In the genomic region with DNA sequence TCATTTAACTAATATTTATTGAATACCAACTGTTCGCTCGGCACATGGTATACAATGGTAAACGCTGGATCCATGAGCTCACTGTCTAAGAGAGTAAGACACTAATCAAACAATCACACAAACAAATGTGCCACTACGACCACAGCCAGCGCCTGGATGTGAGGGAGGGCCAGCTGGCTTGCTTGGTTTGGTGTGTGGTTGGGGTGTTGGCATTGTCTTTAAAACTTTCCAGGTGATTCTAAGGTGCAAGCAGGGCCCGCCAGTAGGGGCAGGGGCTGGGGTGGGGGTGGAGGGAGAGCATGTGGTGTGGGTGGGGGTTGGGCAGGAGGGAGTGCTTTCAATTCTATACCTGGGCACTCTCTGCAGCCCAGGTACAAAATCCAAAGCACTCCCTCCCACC, we compare ENCODE assay signal across 35 cellular contexts. TPM values are rescaled to one million over a fixed set of nuclear protein-coding genes. Genes with fewer than 3 reads are reported as not detected.
"Had no signal": no experiment of that assay in that cellular context is flagged by ENCODE, and none has a peak within 500 bp of the region (broad histone marks: within the 10 kb centered on the region; RNA-seq: fewer than 3 reads in every experiment).

No MANE protein-coding gene starts in this region.

- H3K27ac ChIP-seq: colonic mucosa, epithelial cell of prostate, esophagus squamous epithelium, gastroesophageal sphincter, heart right ventricle, hepatocyte, WERI-Rb-1 had no signal

- H3K36me3 Mint-ChIP-seq: activated CD4-positive, alpha-beta memory T cell treated with anti-CD3 and anti-CD28 coated beads for 36 hours; activated CD8-positive, alpha-beta memory T cell treated with anti-CD3 and anti-CD28 coated beads, Interleukin-2, amount 10 ng/mL, durations not matched to agents 7 days and 5 days; activated naive CD8-positive, alpha-beta T cell had no signal

- H3K4me3 Mint-ChIP-seq: activated CD4-positive, alpha-beta memory T cell treated with anti-CD3 and anti-CD28 coated beads for 36 hours; activated CD4-positive, alpha-beta T cell treated with anti-CD3 and anti-CD28 coated beads for 36 hours; activated CD4-positive, alpha-beta T cell treated with anti-CD3 and anti-CD28 coated beads, Interleukin-2, amount 10 ng/mL, durations not matched to agents 24 days and 14 days; activated CD8-positive, alpha-beta memory T cell treated with anti-CD3 and anti-CD28 coated beads, Interleukin-2, amount 10 ng/mL, durations not matched to agents 7 days and 5 days; activated CD8-positive, alpha-beta T cell treated with anti-CD3 and anti-CD28 coated beads, Interleukin-2, amount 10 ng/mL, durations not matched to agents 7 days and 5 days; activated naive CD8-positive, alpha-beta T cell; activated T-helper 1 cell treated with anti-CD3 and anti-CD28 coated beads, Interleukin-12 subunit alpha, Interleukin-12 subunit beta, Interleukin-2, Interleukin-4 antibody, amounts not matched to agents 30 ng/mL and 10 ng/mL and 1 ng/mL, durations not matched to agents 14 hours and 24 hours and 36 hours; T-helper 17 cell; T-helper 2 cell treated with Interferon-gamma antibody and Interleukin-4, amounts not matched to agents 5 μg/mL and 100 μg/mL, for 36 hours had no signal

- H3K36me3 ChIP-seq: colonic mucosa, esophagus squamous epithelium, gastroesophageal sphincter, heart right ventricle, WERI-Rb-1 had no signal

- H3K27me3 ChIP-seq: colonic mucosa, gastroesophageal sphincter, hepatocyte had no signal

- H3K4me1 ChIP-seq: esophagus squamous epithelium, gastroesophageal sphincter, heart right ventricle had no signal

- H2AFZ ChIP-seq: hepatocyte had no signal

- H3K9me3 Mint-ChIP-seq: activated CD4-positive, alpha-beta memory T cell treated with anti-CD3 and anti-CD28 coated beads for 36 hours; activated CD4-positive, alpha-beta T cell treated with anti-CD3 and anti-CD28 coated beads, Interleukin-2, amount 10 ng/mL, durations not matched to agents 24 days and 14 days; activated T-helper 1 cell treated with anti-CD3 and anti-CD28 coated beads, Interleukin-12 subunit alpha, Interleukin-12 subunit beta, Interleukin-2, Interleukin-4 antibody, amounts not matched to agents 30 ng/mL and 10 ng/mL and 1 ng/mL, durations not matched to agents 14 hours and 24 hours and 36 hours; activated T-helper 2 cell treated with anti-CD3 and anti-CD28 coated beads, Interferon-gamma antibody, Interleukin-2, Interleukin-4, amounts not matched to agents 10 μg/mL and 5 μg/mL and 100 μg/mL, durations not matched to agents 14 hours and 24 hours and 36 hours; T-helper 2 cell treated with Interferon-gamma antibody and Interleukin-4, amounts not matched to agents 5 μg/mL and 100 μg/mL, for 36 hours had no signal

- H3K4me3 ChIP-seq: colonic mucosa, esophagus squamous epithelium, gastroesophageal sphincter, heart right ventricle, hepatocyte had no signal

- H3K4me1 Mint-ChIP-seq: activated CD4-positive, alpha-beta T cell treated with anti-CD3 and anti-CD28 coated beads for 36 hours; activated CD4-positive, alpha-beta T cell treated with anti-CD3 and anti-CD28 coated beads, Interleukin-2, amount 10 ng/mL, durations not matched to agents 24 days and 14 days; activated CD8-positive, alpha-beta memory T cell treated with anti-CD3 and anti-CD28 coated beads, Interleukin-2, amount 10 ng/mL, durations not matched to agents 7 days and 5 days had no signal

- DNase-seq: activated CD4-positive, alpha-beta memory T cell treated with anti-CD3 and anti-CD28 coated beads for 36 hours; activated CD4-positive, alpha-beta T cell treated with anti-CD3 and anti-CD28 coated beads for 36 hours; activated CD4-positive, alpha-beta T cell treated with anti-CD3 and anti-CD28 coated beads, Interleukin-2, amount 10 ng/mL, durations not matched to agents 24 days and 14 days; activated CD4-positive, CD25-positive, alpha-beta regulatory T cell; activated CD4-positive, CD25-positive, alpha-beta regulatory T cell treated with anti-CD3 and anti-CD28 coated beads, Interleukin-2, amount 50 U/mL, for 72 hours; activated CD8-positive, alpha-beta memory T cell treated with anti-CD3 and anti-CD28 coated beads, Interleukin-2, amount 10 ng/mL, durations not matched to agents 7 days and 5 days; activated CD8-positive, alpha-beta memory T cell treated with anti-CD3 and anti-CD28 coated beads, Interleukin-2, amount 50 U/mL, for 4 hours; activated CD8-positive, alpha-beta T cell treated with anti-CD3 and anti-CD28 coated beads, Interleukin-2, amount 10 ng/mL, durations not matched to agents 7 days and 5 days; activated gamma-delta T cell treated with Interleukin-2 at 50 U/mL for 16 hours; activated naive CD4-positive, alpha-beta T cell treated with anti-CD3 and anti-CD28 coated beads, Interleukin-2, amount 50 U/mL, for 16 hours; activated naive CD4-positive, alpha-beta T cell treated with Interleukin-2 at 50 U/mL for 16 hours; activated T-cell treated with anti-CD3 and anti-CD28 coated beads, Interleukin-2, amount 50 U/mL, for 1 hour; activated T-cell treated with anti-CD3 and anti-CD28 coated beads, Interleukin-2, amount 50 U/mL, for 48 hours; amniotic stem cell; anterior cingulate cortex; central memory CD4-positive, alpha-beta T cell; cerebellar nuclear complex; colonic mucosa; effector CD8-positive, alpha-beta T cell; esophagus squamous epithelium; foreskin melanocyte; heart right ventricle; T-helper 17 cell; T1000; WERI-Rb-1 had no signal

- H3K4me2 ChIP-seq: hepatocyte had no signal

- ATAC-seq: activated CD4-positive, alpha-beta T cell treated with anti-CD3 and anti-CD28 coated beads for 36 hours; activated CD8-positive, alpha-beta memory T cell treated with anti-CD3 and anti-CD28 coated beads, Interleukin-2, amount 10 ng/mL, durations not matched to agents 7 days and 5 days; activated CD8-positive, alpha-beta T cell treated with anti-CD3 and anti-CD28 coated beads, Interleukin-2, amount 10 ng/mL, durations not matched to agents 7 days and 5 days; gastroesophageal sphincter; heart right ventricle; T-helper 17 cell had no signal

- H3K79me2 ChIP-seq: hepatocyte had no signal

- H3K27me3 Mint-ChIP-seq: activated CD4-positive, alpha-beta T cell treated with anti-CD3 and anti-CD28 coated beads for 36 hours; activated CD8-positive, alpha-beta memory T cell treated with anti-CD3 and anti-CD28 coated beads, Interleukin-2, amount 10 ng/mL, durations not matched to agents 7 days and 5 days; activated naive CD8-positive, alpha-beta T cell had no signal

- H3K27ac Mint-ChIP-seq: activated CD4-positive, alpha-beta memory T cell treated with anti-CD3 and anti-CD28 coated beads for 36 hours; activated CD4-positive, alpha-beta T cell treated with anti-CD3 and anti-CD28 coated beads for 36 hours; activated CD4-positive, alpha-beta T cell treated with anti-CD3 and anti-CD28 coated beads, Interleukin-2, amount 10 ng/mL, durations not matched to agents 24 days and 14 days; activated CD8-positive, alpha-beta memory T cell treated with anti-CD3 and anti-CD28 coated beads, Interleukin-2, amount 10 ng/mL, durations not matched to agents 7 days and 5 days; activated CD8-positive, alpha-beta T cell treated with anti-CD3 and anti-CD28 coated beads, Interleukin-2, amount 10 ng/mL, durations not matched to agents 7 days and 5 days; activated naive CD8-positive, alpha-beta T cell; activated T-helper 1 cell treated with anti-CD3 and anti-CD28 coated beads, Interleukin-12 subunit alpha, Interleukin-12 subunit beta, Interleukin-2, Interleukin-4 antibody, amounts not matched to agents 30 ng/mL and 10 ng/mL and 1 ng/mL, durations not matched to agents 14 hours and 24 hours and 36 hours; activated T-helper 2 cell treated with anti-CD3 and anti-CD28 coated beads, Interferon-gamma antibody, Interleukin-2, Interleukin-4, amounts not matched to agents 10 μg/mL and 5 μg/mL and 100 μg/mL, durations not matched to agents 14 hours and 24 hours and 36 hours; T-helper 17 cell; T-helper 2 cell treated with Interferon-gamma antibody and Interleukin-4, amounts not matched to agents 5 μg/mL and 100 μg/mL, for 36 hours had no signal

RNA-seq across cellular contexts. Expression of a gene that starts 31.6 kb away (rescaled TPM):
- total RNA-seq: activated CD4-positive, alpha-beta memory T cell treated with anti-CD3 and anti-CD28 coated beads for 36 hours; activated CD4-positive, alpha-beta T cell treated with anti-CD3 and anti-CD28 coated beads for 36 hours; activated CD4-positive, alpha-beta T cell treated with anti-CD3 and anti-CD28 coated beads, Interleukin-2, amount 10 ng/mL, durations not matched to agents 24 days and 14 days; activated CD8-positive, alpha-beta memory T cell treated with anti-CD3 and anti-CD28 coated beads for 36 hours; activated CD8-positive, alpha-beta memory T cell treated with anti-CD3 and anti-CD28 coated beads, Interleukin-2, amount 10 ng/mL, durations not matched to agents 7 days and 5 days; activated CD8-positive, alpha-beta T cell treated with anti-CD3 and anti-CD28 coated beads, Interleukin-2, amount 10 ng/mL, durations not matched to agents 7 days and 5 days; activated T-helper 1 cell treated with anti-CD3 and anti-CD28 coated beads, Interleukin-12 subunit alpha, Interleukin-12 subunit beta, Interleukin-2, Interleukin-4 antibody, amounts not matched to agents 30 ng/mL and 10 ng/mL and 1 ng/mL, durations not matched to agents 14 hours and 24 hours and 36 hours; activated T-helper 2 cell treated with anti-CD3 and anti-CD28 coated beads, Interferon-gamma antibody, Interleukin-2, Interleukin-4, amounts not matched to agents 10 μg/mL and 5 μg/mL and 100 μg/mL, durations not matched to agents 14 hours and 24 hours and 36 hours; dermis microvascular lymphatic vessel endothelial cell; endothelial cell of umbilical vein had no signal
